ENCODE assay signal across 11 cellular contexts in the genomic region with DNA sequence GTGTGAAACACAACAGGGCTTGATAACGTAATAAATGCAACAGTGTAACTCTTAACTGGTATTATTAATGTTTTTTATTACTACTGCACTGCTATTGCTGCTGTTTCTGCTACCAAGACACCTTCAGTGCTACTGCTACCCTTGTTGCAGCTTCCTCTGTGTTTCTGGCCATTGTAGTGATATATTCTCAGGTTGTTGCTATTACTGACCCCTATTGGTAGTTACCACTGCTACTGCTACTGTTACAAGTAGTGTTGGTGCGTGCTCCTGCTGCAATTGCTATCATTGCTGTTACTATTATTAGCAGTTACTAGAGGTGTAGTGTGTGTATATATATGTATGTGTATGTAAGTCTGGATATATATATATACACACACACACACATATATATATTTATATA.
DNase-seq lines count a peak whose midpoint lies in the region; ATAC-seq, FAIRE-seq and TF ChIP-seq lines count a peak whose summit lies in the region.
"Had no signal": no experiment of that assay in that cellular context is flagged by ENCODE, and none has a peak within 500 bp of the region (broad histone marks: within the 10 kb centered on the region; RNA-seq: fewer than 3 reads in every experiment).

No MANE protein-coding gene starts in this region.

- ATAC-seq in HG03521 (IDR thresholded peaks at IDR 0.05; ENCODE audit: unreplicated experiment) (peak; percentile 50), lower lobe of right lung (no peak), GM19023 (IDR thresholded peaks at IDR 0.05; ENCODE audit: unreplicated experiment) (no peak)
- ATAC-seq: pancreas had no signal

- H3K36me3 ChIP-seq in lower lobe of right lung (no peaks in the 10 kb centered on the region), transverse colon (no peaks in the 10 kb centered on the region), colonic mucosa (no peaks in the 10 kb centered on the region)
- H3K36me3 ChIP-seq: pancreas, SJCRH30 had no signal

- TF ChIP-seq POLR2A in GM12891 (IDR thresholded peaks at IDR 0.05; ENCODE audit: low read depth, low read length) (no peak), transverse colon (IDR thresholded peaks at IDR 0.05) (no peak)

- H3K9me3 ChIP-seq in lower lobe of right lung = no peaks in the 10 kb centered on the region
- no peaks in the 10 kb centered on the region for H3K9me3 ChIP-seq in transverse colon
- no peaks in the 10 kb centered on the region for H3K9me3 ChIP-seq in colonic mucosa
- H3K9me3 ChIP-seq: pancreas, SJCRH30 had no signal

- intact Hi-C loops in lower lobe of right lung (cut with DNase I) = loop anchor here (10.0 kb wide), 1 partner anchor 130 kb away; no protein-coding TSS in a partner anchor
- intact Hi-C loops in transverse colon (cut with DNase I; ENCODE audit: low total_unique reads) = loop anchor here (10.0 kb wide), 1 partner anchor 850 kb away; no protein-coding TSS in a partner anchor
- intact Hi-C loops in colonic mucosa (cut with DNase I) = no loop called here

- H3K4me1 ChIP-seq in lower lobe of right lung (peaks cover 9% of the 10 kb centered on the region), transverse colon (peaks cover 0 to 7% (median 0%) of the 10 kb centered on the region in 4 donors), colonic mucosa (no peaks in the 10 kb centered on the region)
- H3K4me1 ChIP-seq: pancreas, SJCRH30 had no signal

- peak; percentile 58 for FAIRE-seq in GM12891 (lab: Jason Lieb, UNC)
- FAIRE-seq: pancreas had no signal

- WGBS in transverse colon (ENCODE audit: low coverage in 1 of 2), 2 donors = 83 to 89% methylated on average over 2 of the region's 2 CpGs

- TF ChIP-seq CTCF in VCaP (conservative IDR thresholded peaks at IDR 0.05) (peak; percentile 27; the same call in 1 of the 2 replicates), lower lobe of right lung (IDR thresholded peaks at IDR 0.05) (peak; percentile 27), coronary artery (IDR thresholded peaks at IDR 0.05) (no peak), transverse colon (IDR thresholded peaks at IDR 0.05) (no peak), colonic mucosa (IDR thresholded peaks at IDR 0.05) (no peak)

- no peak overlapping the region for H3K27ac ChIP-seq in VCaP
- no peak overlapping the region for H3K27ac ChIP-seq in lower lobe of right lung
- H3K27ac ChIP-seq in coronary artery = no peak overlapping the region
- no peak overlapping the region for H3K27ac ChIP-seq in transverse colon
- H3K27ac ChIP-seq in colonic mucosa = no peak overlapping the region
- H3K27ac ChIP-seq: pancreas, SJCRH30 had no signal

- no peak overlapping the region for H3K9ac ChIP-seq in colonic mucosa (ENCODE audit: low read depth in 2 of 2, low read length in 2 of 2)

- H3K4me3 ChIP-seq in lower lobe of right lung (no peak overlapping the region), coronary artery (no peak overlapping the region), transverse colon (no peak overlapping the region), colonic mucosa (no peak overlapping the region)
- H3K4me3 ChIP-seq: pancreas, SJCRH30 had no signal

- DNase-seq in GM12891 (ENCODE audit: insufficient read length, low spot score) (no peak), lower lobe of right lung (no peak), coronary artery (ENCODE audit: low spot score) (no peak), transverse colon (no peak), colonic mucosa (no peak)
- DNase-seq: activated naive CD4-positive, alpha-beta T cell; pancreas had no signal

- no peak for TF ChIP-seq EP300 in transverse colon (IDR thresholded peaks at IDR 0.05; ENCODE audit: low read depth)

- H3K27me3 ChIP-seq in lower lobe of right lung (ENCODE audit: low read depth) (no peaks in the 10 kb centered on the region), transverse colon (no peaks in the 10 kb centered on the region), colonic mucosa (no peaks in the 10 kb centered on the region)
- H3K27me3 ChIP-seq: pancreas, SJCRH30 had no signal

- in situ Hi-C loops in transverse colon (cut with MboI; ENCODE audit: low pct_ligation_motif_present in 1 of 4, low pct_unique_long_range_greater_than_20kb in 1 of 4, low sequenced_read_pairs in 3 of 4) = loop anchor here in 3 of 4 donors (10.0 kb wide), 3 partner anchors 130 to 850 kb away; no protein-coding TSS in a partner anchor

TF ChIP-seq in GM12891, 5 proteins besides CTCF, POLR2A, EP300 and RAD21:
- TF ChIP-seq PAX5 (IDR thresholded peaks at IDR 0.05; ENCODE audit: insufficient read depth, low read length, severe bottlenecking) (no peak), TAF1 (IDR thresholded peaks at IDR 0.05; ENCODE audit: low read depth, low read length) (no peak), SPI1 (IDR thresholded peaks at IDR 0.05; ENCODE audit: low read depth, low read length) (no peak), POU2F2 (IDR thresholded peaks at IDR 0.05; ENCODE audit: low read depth, low read length) (no peak), POLR2AphosphoS5 (IDR thresholded peaks at IDR 0.05; ENCODE audit: low read depth, low read length) (no peak)

Comparison
In these comparisons a context has a peak if more than half of its experiments do, and no peak if none do; other contexts are left out.
1. CTCF ChIP-seq: peak in VCaP (single experiment) and lower lobe of right lung (single experiment); none in coronary artery (single experiment), transverse colon (0 of 5) and colonic mucosa (single experiment).